Comparison of ENCODE assay signal across 14 cellular contexts in the genomic region with DNA sequence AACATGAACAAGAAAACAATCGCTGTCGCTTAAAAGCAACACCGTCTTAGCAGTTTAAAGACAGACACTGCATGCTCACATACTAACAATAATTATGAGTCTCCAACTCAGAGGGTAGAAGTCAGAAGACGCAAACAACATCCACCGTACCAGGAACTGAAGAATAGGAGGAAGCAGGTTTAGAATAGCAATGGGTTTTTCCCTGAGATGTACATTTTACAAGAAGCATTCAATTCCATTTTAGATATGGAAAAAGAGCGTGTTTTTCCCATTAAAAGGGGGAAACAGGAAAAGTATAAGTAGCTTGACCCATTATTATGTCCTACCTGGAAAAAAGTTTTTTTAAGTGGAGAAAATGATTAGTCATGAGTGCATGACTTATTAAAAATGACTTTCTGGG. TPM values are rescaled to one million over a fixed set of nuclear protein-coding genes. Genes with fewer than 3 reads are reported as not detected.
DNase-seq lines count a peak whose midpoint lies in the region; ATAC-seq and TF ChIP-seq lines count a peak whose summit lies in the region.
"Had no signal": no experiment of that assay in that cellular context is flagged by ENCODE, and none has a peak within 500 bp of the region (broad histone marks: within the 10 kb centered on the region; RNA-seq: fewer than 3 reads in every experiment).

No MANE protein-coding gene starts in this region.

- H3K27ac ChIP-seq in neural progenitor cell (no peak overlapping the region), right lobe of liver (peak overlapping the region in 1 of 3 donors; percentile 81), WERI-Rb-1 (no peak overlapping the region)

- peaks cover 19% of the 10 kb centered on the region for H3K4me1 ChIP-seq in neural progenitor cell
- peaks cover 0 to 22% (median 12%) of the 10 kb centered on the region in 4 donors for H3K4me1 ChIP-seq in right lobe of liver

- peaks cover 0 to 6% (median 0%) of the 10 kb centered on the region in 3 donors for H3K27me3 Mint-ChIP-seq in CD14-positive monocyte (ENCODE audit: low read depth in 3 of 3)
- H3K27me3 Mint-ChIP-seq in IgD-negative memory B cell, result no peaks in the 10 kb centered on the region
- no peaks in the 10 kb centered on the region for H3K27me3 Mint-ChIP-seq in dendritic cell treated with granulocyte-macrophage colony-stimulating factor and Interleukin-4, amounts not matched to agents 40 ng/mL and 50 ng/mL, for 4 days
- H3K27me3 Mint-ChIP-seq in neural progenitor cell (ENCODE audit: insufficient read depth, low read depth), result peaks cover 4% of the 10 kb centered on the region
- H3K27me3 Mint-ChIP-seq: central memory CD8-positive, alpha-beta T cell had no signal

- H3K36me3 Mint-ChIP-seq in CD14-positive monocyte, result peaks cover 4 to 14% of the 10 kb centered on the region in 2 donors
- H3K36me3 Mint-ChIP-seq in IgD-negative memory B cell, result no peaks in the 10 kb centered on the region
- H3K36me3 Mint-ChIP-seq in dendritic cell treated with granulocyte-macrophage colony-stimulating factor and Interleukin-4, amounts not matched to agents 40 ng/mL and 50 ng/mL, for 4 days (ENCODE audit: low read depth), result peaks cover 16% of the 10 kb centered on the region
- H3K36me3 Mint-ChIP-seq in neural progenitor cell, result peaks cover 2% of the 10 kb centered on the region

- H3F3A ChIP-seq in neural progenitor cell (ENCODE audit: low read depth), result peaks cover 15% of the 10 kb centered on the region

- intact Hi-C loops in CD14-positive monocyte (cut with micrococcal nuclease) (no loop called here), right lobe of liver (cut with DNase I) (no loop called here)
- intact Hi-C loops in dendritic cell treated with granulocyte-macrophage colony-stimulating factor and Interleukin-4, amounts not matched to agents 40 ng/mL and 50 ng/mL, for 4 days (cut with micrococcal nuclease), result loop anchor here (5.0 kb wide), 2 partner anchors 36 to 71 kb away; partner anchors contain the start of gene RCAN1

- no peak for ATAC-seq in right lobe of liver
- ATAC-seq: gastrocnemius medialis had no signal

- H3K4me2 ChIP-seq in neural progenitor cell, result no peak overlapping the region

- H3K4me3 Mint-ChIP-seq in CD14-positive monocyte (peak overlapping the region in 1 of 2 donors; percentile 26), IgD-negative memory B cell (peak overlapping the region in 1 of 4 donors; percentile 48), neural progenitor cell (no peak overlapping the region)
- no peak overlapping the region for H3K4me3 Mint-ChIP-seq in dendritic cell treated with granulocyte-macrophage colony-stimulating factor and Interleukin-4, amounts not matched to agents 40 ng/mL and 50 ng/mL, for 4 days
- H3K4me3 Mint-ChIP-seq: central memory CD8-positive, alpha-beta T cell had no signal

- H3K4me1 Mint-ChIP-seq in CD14-positive monocyte (peaks cover 48% of the 10 kb centered on the region), IgD-negative memory B cell (peaks cover 16 to 23% (median 23%) of the 10 kb centered on the region in 3 donors), neural progenitor cell (peaks cover 21% of the 10 kb centered on the region)
- peaks cover 61% of the 10 kb centered on the region for H3K4me1 Mint-ChIP-seq in dendritic cell treated with granulocyte-macrophage colony-stimulating factor and Interleukin-4, amounts not matched to agents 40 ng/mL and 50 ng/mL, for 4 days (ENCODE audit: low read depth)
- H3K4me1 Mint-ChIP-seq: central memory CD8-positive, alpha-beta T cell had no signal

- no peaks in the 10 kb centered on the region for H3K79me2 ChIP-seq in neural progenitor cell (ENCODE audit: low read depth)

- H3K9me3 ChIP-seq in neural progenitor cell (ENCODE audit: low read depth) (no peaks in the 10 kb centered on the region), right lobe of liver (no peaks in the 10 kb centered on the region), WERI-Rb-1 (ENCODE audit: severe bottlenecking) (peaks cover 8% of the 10 kb centered on the region)
- H3K9me3 ChIP-seq: gastrocnemius medialis had no signal

- H3K27me3 ChIP-seq in neural progenitor cell (no peaks in the 10 kb centered on the region), right lobe of liver (no peaks in the 10 kb centered on the region), WERI-Rb-1 (ENCODE audit: insufficient read depth, low read depth, severe bottlenecking) (no peaks in the 10 kb centered on the region)
- H3K27me3 ChIP-seq: gastrocnemius medialis, spleen had no signal

- H4K20me1 ChIP-seq in neural progenitor cell (ENCODE audit: low read depth), result no peaks in the 10 kb centered on the region

- H3K36me3 ChIP-seq in neural progenitor cell (no peaks in the 10 kb centered on the region), right lobe of liver (no peaks in the 10 kb centered on the region), WERI-Rb-1 (no peaks in the 10 kb centered on the region)
- H3K36me3 ChIP-seq: gastrocnemius medialis, spleen had no signal

- DNase-seq in CD14-positive monocyte (ENCODE audit: low spot score), result no peak
- DNase-seq in neural progenitor cell (ENCODE audit: low spot score), result no peak
- DNase-seq in right lobe of liver, result no peak
- DNase-seq in WERI-Rb-1, result no peak
- DNase-seq in erythroblast (lab: John Stamatoyannopoulos, UW), result no peak
- DNase-seq: activated T-cell treated with anti-CD3 and anti-CD28 coated beads, Interleukin-2, amount 50 U/mL, for 1 hour; gastrocnemius medialis; NCI-H1092; NCI-H2171 treated with DMSO at 0.1 percent for 48 hours; SHP77; spleen had no signal

- TF ChIP-seq POLR2A in right lobe of liver (IDR thresholded peaks at IDR 0.05), result no peak
- no peak for TF ChIP-seq POLR2A in erythroblast (IDR thresholded peaks at IDR 0.05; ENCODE audit: low read length)

- H3K4me3 ChIP-seq in neural progenitor cell, result no peak overlapping the region
- no peak overlapping the region for H3K4me3 ChIP-seq in right lobe of liver
- H3K4me3 ChIP-seq in WERI-Rb-1 (ENCODE audit: low read depth, low read length), result no peak overlapping the region
- H3K4me3 ChIP-seq: gastrocnemius medialis, spleen had no signal

- H3K9ac ChIP-seq in neural progenitor cell, result no peak overlapping the region

- TF ChIP-seq CTCF in CD14-positive monocyte (IDR thresholded peaks at IDR 0.05) (no peak), neural progenitor cell (IDR thresholded peaks at IDR 0.05) (no peak), right lobe of liver (IDR thresholded peaks at IDR 0.05) (no peak), WERI-Rb-1 (IDR thresholded peaks at IDR 0.05; ENCODE audit: low read depth, low read length) (no peak)

- H3K9me3 Mint-ChIP-seq in CD14-positive monocyte (peaks cover 4 to 9% (median 5%) of the 10 kb centered on the region in 7 donors), IgD-negative memory B cell (peaks cover 0 to 5% (median 0%) of the 10 kb centered on the region in 3 donors), neural progenitor cell (peaks cover 12% of the 10 kb centered on the region)
- H3K9me3 Mint-ChIP-seq in dendritic cell treated with granulocyte-macrophage colony-stimulating factor and Interleukin-4, amounts not matched to agents 40 ng/mL and 50 ng/mL, for 4 days, result peaks cover 10% of the 10 kb centered on the region
- H3K9me3 Mint-ChIP-seq: central memory CD8-positive, alpha-beta T cell had no signal

- H2AFZ ChIP-seq in neural progenitor cell (replicated peaks), result no peak overlapping the region

- 65% methylated on average over 6 of the region's 6 CpGs for WGBS in right lobe of liver (ENCODE audit: insufficient coverage, low coverage, low lambda C conversion rate, missing lambda C conversion rate)

- H3K27ac Mint-ChIP-seq in CD14-positive monocyte (peak overlapping the region in 6 of 7 donors; percentile 22 to 85 (median 76)), IgD-negative memory B cell (peak overlapping the region in 2 of 3 donors; percentile 4 to 41), neural progenitor cell (peak overlapping the region; percentile 1)
- H3K27ac Mint-ChIP-seq in dendritic cell treated with granulocyte-macrophage colony-stimulating factor and Interleukin-4, amounts not matched to agents 40 ng/mL and 50 ng/mL, for 4 days, result peak overlapping the region; percentile 70

RNA-seq across cellular contexts. Expression of gene KCNE1, which starts 34.5 kb away (rescaled TPM):
- polyA plus RNA-seq in CD14-positive monocyte, result 1 to 10 TPM; 1.5 to 3.2 TPM
- not detected for polyA plus RNA-seq in IgD-negative memory B cell
- total RNA-seq in neural progenitor cell (ENCODE audit: low replicate concordance), result not detected in 2 replicates
- 1 to 10 TPM; 1.3 to 5.4 (median 2.3) TPM for total RNA-seq in right lobe of liver

Comparison
In these comparisons a context has a peak if more than half of its experiments do, and no peak if none do; other contexts are left out.
1. H3K27ac Mint-ChIP-seq: peak in every context shown above with its lines; median percentile 76 in CD14-positive monocyte; 70 in dendritic cell treated with granulocyte-macrophage colony-stimulating factor and Interleukin-4, amounts not matched to agents 40 ng/mL and 50 ng/mL, for 4 days; 22 in IgD-negative memory B cell; 1 in neural progenitor cell.